1 cellular context compared by ENCODE assay signal in genomic region chr1:68442822-68443556, GRCh38.
TF ChIP-seq lines count a peak whose summit lies in the region.

No MANE protein-coding gene starts in this region.

TF ChIP-seq in H1, 55 proteins besides CTCF, POLR2A, EP300 and RAD21 (continued from another document):
- no peak for TF ChIP-seq CHD7 (IDR thresholded peaks at IDR 0.05; ENCODE audit: insufficient replicate concordance, low read length)
- TF ChIP-seq BCL11A (IDR thresholded peaks at IDR 0.05; ENCODE audit: low read depth in 2 of 2, low read length in 2 of 2) = no peak
- TF ChIP-seq MAFK (IDR thresholded peaks at IDR 0.05; ENCODE audit: low read depth, low read length) = no peak
- TF ChIP-seq CBX8 (IDR thresholded peaks at IDR 0.05; ENCODE audit: borderline replicate concordance, low read depth, low read length) = no peak
- TF ChIP-seq TAF1 (IDR thresholded peaks at IDR 0.05; ENCODE audit: low read depth, low read length) = no peak
- TF ChIP-seq TCF12 (IDR thresholded peaks at IDR 0.05; ENCODE audit: low read depth, low read length) = no peak
- TF ChIP-seq CBX5 (IDR thresholded peaks at IDR 0.05; ENCODE audit: low read depth, low read length) = no peak
- no peak for TF ChIP-seq BRCA1 (IDR thresholded peaks at IDR 0.05; ENCODE audit: low read depth, low read length)
- TF ChIP-seq PHF8 (conservative IDR thresholded peaks at IDR 0.05; ENCODE audit: low read depth, low read length) = no peak
- TF ChIP-seq SAP30 (IDR thresholded peaks at IDR 0.05; ENCODE audit: insufficient read depth, insufficient replicate concordance, low read length) = no peak
- TF ChIP-seq ASH2L (IDR thresholded peaks at IDR 0.05; ENCODE audit: low read length) = no peak
- TF ChIP-seq SUZ12 (IDR thresholded peaks at IDR 0.05; ENCODE audit: low read length) = no peak
